Comparison of ENCODE assay signal across 1 cellular context in genomic region chr11:61897387-61898246, GRCh38.
A peak's percentile ranks its signal among the peaks of the same experiment; 100 is the strongest.
TF ChIP-seq lines count a peak whose summit lies in the region.

No MANE protein-coding gene starts in this region.

TF ChIP-seq in IMR-90, 13 proteins besides CTCF, POLR2A, EP300 and RAD21:
- TF ChIP-seq MAZ (IDR thresholded peaks at IDR 0.05; ENCODE audit: borderline replicate concordance, low read depth, low read length): peak; percentile 62; the same call in 1 of the 2 replicates
- peak; percentile 91 for TF ChIP-seq SMC3 (IDR thresholded peaks at IDR 0.05; ENCODE audit: low read depth, low read length)
- no peak for TF ChIP-seq MAFK (IDR thresholded peaks at IDR 0.05; ENCODE audit: low read depth, low read length)
